ENCODE assay signal across 26 cellular contexts in the genomic region with DNA sequence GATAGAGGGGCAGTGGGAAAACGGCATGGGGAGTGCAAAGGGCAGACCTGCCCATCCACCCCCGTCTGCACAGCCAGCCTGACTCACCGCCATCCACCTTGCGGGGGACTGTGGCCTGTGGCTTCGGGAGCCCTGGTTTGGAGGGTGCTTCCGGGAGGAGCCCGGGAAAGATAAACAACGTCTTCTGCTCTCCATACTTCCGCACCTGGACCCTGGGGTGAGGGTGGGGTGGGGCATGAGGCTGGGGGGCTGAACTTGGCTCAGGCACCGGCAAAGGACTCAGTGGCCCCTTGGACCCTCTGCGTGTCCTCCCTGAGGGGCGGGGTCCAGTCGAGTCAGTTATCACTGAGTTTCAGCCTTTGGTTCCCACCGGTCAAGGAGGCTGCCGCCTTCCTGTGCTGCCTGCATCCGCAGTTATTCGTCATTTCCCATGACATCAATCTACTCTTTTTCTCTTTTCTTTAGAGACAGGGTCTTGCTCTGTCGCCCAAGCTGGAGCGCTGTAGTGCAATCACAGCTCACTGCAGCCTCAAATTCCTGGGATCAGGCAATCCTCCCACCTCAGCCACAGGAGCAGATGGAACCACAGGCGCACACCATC. TPM values are rescaled to one million over a fixed set of nuclear protein-coding genes. Genes with fewer than 3 reads are reported as not detected.
DNase-seq lines count a peak whose midpoint lies in the region; ATAC-seq, FAIRE-seq and TF ChIP-seq lines count a peak whose summit lies in the region.
"Had no signal": no experiment of that assay in that cellular context is flagged by ENCODE, and none has a peak within 500 bp of the region (broad histone marks: within the 10 kb centered on the region; RNA-seq: fewer than 3 reads in every experiment).

No MANE protein-coding gene starts in this region.

- dilution Hi-C loops in IMR-90 (cut with HindIII; ENCODE audit: low sequenced_read_pairs, unreplicated experiment) (no loop called here), endothelial cell of umbilical vein (cut with MboI; ENCODE audit: extremely low pct_ligation_motif_present, low sequenced_read_pairs) (no loop called here)

- peaks cover 0 to 32% of the 10 kb centered on the region in 2 experiments; a peak in 3 of 4 replicates for H3K79me1 ChIP-seq in IMR-90 (ENCODE audit: low read depth in 1 of 2, low read length in 2 of 2)

- H3K4me1 ChIP-seq in IMR-90 (ENCODE audit: control insufficient read depth, insufficient read depth, low read length) = peaks cover 13% of the 10 kb centered on the region
- peaks cover 40% of the 10 kb centered on the region for H3K4me1 ChIP-seq in endothelial cell of umbilical vein (ENCODE audit: control insufficient read depth, extremely low read depth, insufficient read depth, low read length)
- peaks cover 26% of the 10 kb centered on the region for H3K4me1 ChIP-seq in mucosa of descending colon (ENCODE audit: low read depth)

- H3K36me3 Mint-ChIP-seq in activated naive CD8-positive, alpha-beta T cell treated with anti-CD3 and anti-CD28 coated beads for 36 hours = peaks cover 15% of the 10 kb centered on the region
- H3K36me3 Mint-ChIP-seq in activated naive CD8-positive, alpha-beta T cell treated with anti-CD3 and anti-CD28 coated beads, Interleukin-2, amount 50 U/mL, for 24 hours (ENCODE audit: low read depth) = peaks cover 7% of the 10 kb centered on the region

- TF ChIP-seq RAD21 in IMR-90 (IDR thresholded peaks at IDR 0.05; ENCODE audit: low read length) = no peak

- peak overlapping the region; percentile 18 for H3K4me3 Mint-ChIP-seq in activated naive CD8-positive, alpha-beta T cell treated with anti-CD3 and anti-CD28 coated beads for 36 hours
- no peak overlapping the region for H3K4me3 Mint-ChIP-seq in activated naive CD8-positive, alpha-beta T cell treated with anti-CD3 and anti-CD28 coated beads, Interleukin-2, amount 50 U/mL, for 24 hours
- H3K4me3 Mint-ChIP-seq: B cell, T-cell had no signal

- H3K56ac ChIP-seq in IMR-90 (ENCODE audit: extremely low read depth, insufficient read depth, low read length) = no peak overlapping the region

- H2AK5ac ChIP-seq in IMR-90 (ENCODE audit: low read depth, low read length) = no peak overlapping the region

- no peak overlapping the region for H4K91ac ChIP-seq in IMR-90 (ENCODE audit: insufficient read depth, low read depth, low read length)

- H3K4me2 ChIP-seq in IMR-90 (ENCODE audit: low read depth, low read length) (no peak overlapping the region), endothelial cell of umbilical vein (ENCODE audit: insufficient read depth, low read length) (no peak overlapping the region)
- H3K4me2 ChIP-seq: KMS-11 had no signal

- H3K23ac ChIP-seq in IMR-90 (ENCODE audit: low read depth, low read length) = no peak overlapping the region

- no peak for TF ChIP-seq CTCF in IMR-90 (conservative IDR thresholded peaks at IDR 0.05; ENCODE audit: low read depth, low read length)
- no peak for TF ChIP-seq CTCF in endothelial cell of umbilical vein (IDR thresholded peaks at IDR 0.05; ENCODE audit: extremely low read depth in 1 of 2, insufficient read depth in 1 of 2, low read depth in 1 of 2, low read length in 2 of 2)
- no peak for TF ChIP-seq CTCF in mucosa of descending colon (IDR thresholded peaks at IDR 0.05)
- no peak for TF ChIP-seq CTCF in GM10266 (IDR thresholded peaks at IDR 0.05; ENCODE audit: control insufficient read depth, insufficient read depth, low read depth, missing control alignments)
- TF ChIP-seq CTCF in foreskin fibroblast (IDR thresholded peaks at IDR 0.05; ENCODE audit: low read depth, low read length) = no peak

- no peak overlapping the region for H2AFZ ChIP-seq in IMR-90 (replicated peaks; ENCODE audit: low read length, poor library complexity)
- no peak overlapping the region for H2AFZ ChIP-seq in endothelial cell of umbilical vein (ENCODE audit: low read depth, low read length)

- no peak overlapping the region for H2BK20ac ChIP-seq in IMR-90 (ENCODE audit: low read depth, low read length)

- no peaks in the 10 kb centered on the region for H4K20me1 ChIP-seq in IMR-90 (ENCODE audit: insufficient read depth, low read length)
- H4K20me1 ChIP-seq in endothelial cell of umbilical vein (replicated peaks; ENCODE audit: control insufficient read depth, extremely low read depth, insufficient read depth, low read length) = no peaks in the 10 kb centered on the region

- intact Hi-C loops in IMR-90 (cut with micrococcal nuclease) = loop anchor here (10.0 kb wide), 1 partner anchor 331 kb away; a partner anchor contains a TSS
- intact Hi-C loops in endothelial cell of umbilical vein (cut with micrococcal nuclease) = loop anchor here (10.0 kb wide), 2 partner anchors 59 to 309 kb away; a partner anchor contains a TSS
- intact Hi-C loops in mucosa of descending colon (cut with DNase I, micrococcal nuclease) = no loop called here

- no peak for FAIRE-seq in endothelial cell of umbilical vein (lab: Jason Lieb, UNC)
- FAIRE-seq: H1 had no signal

- H3K27ac ChIP-seq in IMR-90 (ENCODE audit: insufficient read depth, low read length) (no peak overlapping the region), endothelial cell of umbilical vein (ENCODE audit: insufficient read depth, low read depth, low read length) (peak overlapping the region; percentile 88)
- H3K27ac ChIP-seq: brain microvascular endothelial cell, KMS-11, Peyer's patch, SJCRH30 had no signal

- H3K79me2 ChIP-seq in endothelial cell of umbilical vein (ENCODE audit: control insufficient read depth, insufficient read depth, low read length) = peaks cover 4% of the 10 kb centered on the region

- H3K4me3 ChIP-seq in IMR-90 (ENCODE audit: insufficient read depth, low read depth, low read length) = no peak overlapping the region
- H3K4me3 ChIP-seq in endothelial cell of umbilical vein (replicated peaks in 1 of 3; ENCODE audit: insufficient read depth in 1 of 3, low read depth in 1 of 3, low read length in 3 of 3) = peak overlapping the region in 1 of 3 experiments; percentile 7
- H3K4me3 ChIP-seq in mucosa of descending colon = no peak overlapping the region
- no peak overlapping the region for H3K4me3 ChIP-seq in foreskin fibroblast (ENCODE audit: low read depth in 1 of 2, low read length in 2 of 2)
- H3K4me3 ChIP-seq: Peyer's patch, SJCRH30 had no signal

- CTCF ChIA-PET in IMR-90 (lab: Yijun Ruan, JAX) (no interaction called here), endothelial cell of umbilical vein (lab: Charles Lee) (no interaction called here)

- H2AK9ac ChIP-seq in IMR-90 (replicated peaks; ENCODE audit: low read depth, low read length, poor library complexity) = peak overlapping the region; percentile 72

- no peaks in the 10 kb centered on the region for H3K27me3 Mint-ChIP-seq in activated naive CD8-positive, alpha-beta T cell treated with anti-CD3 and anti-CD28 coated beads for 36 hours
- H3K27me3 Mint-ChIP-seq in activated naive CD8-positive, alpha-beta T cell treated with anti-CD3 and anti-CD28 coated beads, Interleukin-2, amount 50 U/mL, for 24 hours = no peaks in the 10 kb centered on the region
- H3K27me3 Mint-ChIP-seq: B cell; CD8-positive, alpha-beta memory T cell; T-cell had no signal

- no peak overlapping the region for H4K5ac ChIP-seq in IMR-90 (ENCODE audit: low read depth, low read length)

- H3K36me3 ChIP-seq in IMR-90 (ENCODE audit: control insufficient read depth, insufficient read depth, low read length) = peaks cover 11% of the 10 kb centered on the region; the same call in 1 of the 2 replicates
- H3K36me3 ChIP-seq in endothelial cell of umbilical vein (ENCODE audit: control insufficient read depth in 2 of 2, extremely low read depth in 1 of 2, insufficient read depth in 2 of 2, low read length in 2 of 2) = peaks cover 0 to 5% of the 10 kb centered on the region in 2 experiments
- no peaks in the 10 kb centered on the region for H3K36me3 ChIP-seq in mucosa of descending colon (ENCODE audit: low read depth)
- H3K36me3 ChIP-seq: SJCRH30 had no signal

- H3K4me1 Mint-ChIP-seq in activated naive CD8-positive, alpha-beta T cell treated with anti-CD3 and anti-CD28 coated beads for 36 hours = peaks cover 25% of the 10 kb centered on the region
- peaks cover 32% of the 10 kb centered on the region for H3K4me1 Mint-ChIP-seq in activated naive CD8-positive, alpha-beta T cell treated with anti-CD3 and anti-CD28 coated beads, Interleukin-2, amount 50 U/mL, for 24 hours

- no peak for TF ChIP-seq POLR2A in IMR-90 (IDR thresholded peaks at IDR 0.05; ENCODE audit: low read depth, low read length)
- peak; percentile 24 for TF ChIP-seq POLR2A in endothelial cell of umbilical vein (IDR thresholded peaks at IDR 0.05; ENCODE audit: low read depth, low read length)

- WGBS in IMR-90 (ENCODE audit: extremely low coverage in 2 of 2, insufficient read length in 1 of 2), 2 experiments = 100% methylated on average over 2 of the region's 20 CpGs; no CpG with 5 or more reads in 1 of the 2 experiments

- no peak overlapping the region for H2BK5ac ChIP-seq in IMR-90 (ENCODE audit: low read depth, low read length, poor library complexity, severe bottlenecking)

- DNase-seq in activated naive CD8-positive, alpha-beta T cell treated with anti-CD3 and anti-CD28 coated beads for 36 hours = no peak
- no peak for DNase-seq in activated naive CD8-positive, alpha-beta T cell treated with anti-CD3 and anti-CD28 coated beads, Interleukin-2, amount 50 U/mL, for 24 hours
- DNase-seq in IMR-90 = no peak
- DNase-seq in endothelial cell of umbilical vein (ENCODE audit: low read depth, low spot score) = peak; percentile 41
- peak in 2 of 3 donors; percentile 24 to 51 for DNase-seq in mucosa of descending colon
- no peak for DNase-seq in GM10266 (ENCODE audit: extremely low spot score)
- DNase-seq in foreskin fibroblast = no peak
- DNase-seq: activated T-cell treated with anti-CD3 and anti-CD28 coated beads, Interleukin-2, amount 50 U/mL, for 1 hour; amniotic stem cell; brain microvascular endothelial cell; DMS 273 treated with DMSO at 0.1 percent for 48 hours; mesenchymal stem cell; NCI-H1417; NCI-H2081; NCI-H345; Peyer's patch; SJCRH30; stimulated activated naive CD8-positive, alpha-beta T cell treated with anti-CD3 and anti-CD28 coated beads, Interleukin-15, Interleukin-2, amounts not matched to agents 100 U/mL and 50 U/mL, for 24 hours; T-cell had no signal

- no peaks in the 10 kb centered on the region for H3K27me3 ChIP-seq in IMR-90 (ENCODE audit: control insufficient read depth, insufficient read depth, low read length)
- H3K27me3 ChIP-seq in endothelial cell of umbilical vein (ENCODE audit: control insufficient read depth in 2 of 2, insufficient read depth in 2 of 2, low read length in 2 of 2) = no peaks in the 10 kb centered on the region
- H3K27me3 ChIP-seq: brain microvascular endothelial cell, Peyer's patch, SJCRH30 had no signal

- H3K27ac Mint-ChIP-seq in activated naive CD8-positive, alpha-beta T cell treated with anti-CD3 and anti-CD28 coated beads for 36 hours = no peak overlapping the region
- H3K27ac Mint-ChIP-seq in activated naive CD8-positive, alpha-beta T cell treated with anti-CD3 and anti-CD28 coated beads, Interleukin-2, amount 50 U/mL, for 24 hours = no peak overlapping the region
- H3K27ac Mint-ChIP-seq: B cell, T-cell had no signal

- H2BK120ac ChIP-seq in IMR-90 (ENCODE audit: low read depth, low read length) = no peak overlapping the region

- H3K9me1 ChIP-seq in IMR-90 (ENCODE audit: insufficient read depth, low read length) (peaks cover 7% of the 10 kb centered on the region; the same call in 1 of the 2 replicates), endothelial cell of umbilical vein (replicated peaks; ENCODE audit: control insufficient read depth, extremely low read depth, insufficient read depth, low read length) (no peaks in the 10 kb centered on the region)

- H3K18ac ChIP-seq in IMR-90 (ENCODE audit: low read depth, low read length) = no peak overlapping the region

- H3K9me3 Mint-ChIP-seq in activated naive CD8-positive, alpha-beta T cell treated with anti-CD3 and anti-CD28 coated beads for 36 hours = no peaks in the 10 kb centered on the region
- H3K9me3 Mint-ChIP-seq in activated naive CD8-positive, alpha-beta T cell treated with anti-CD3 and anti-CD28 coated beads, Interleukin-2, amount 50 U/mL, for 24 hours = no peaks in the 10 kb centered on the region
- H3K9me3 Mint-ChIP-seq: CD8-positive, alpha-beta memory T cell; T-cell had no signal

- no peak overlapping the region for H4K8ac ChIP-seq in IMR-90 (ENCODE audit: low read depth in 2 of 2, low read length in 2 of 2)

- ATAC-seq in activated naive CD8-positive, alpha-beta T cell treated with anti-CD3 and anti-CD28 coated beads, Interleukin-2, amount 50 U/mL, for 24 hours = no peak
- no peak for ATAC-seq in IMR-90 (ENCODE audit: low read depth)
- no peak for ATAC-seq in mucosa of descending colon
- ATAC-seq in HG02840 (IDR thresholded peaks at IDR 0.05; ENCODE audit: low FRiP score, unreplicated experiment) = no peak
- ATAC-seq: stimulated activated naive CD8-positive, alpha-beta T cell treated with anti-CD3 and anti-CD28 coated beads, Interleukin-15, Interleukin-2, amounts not matched to agents 100 U/mL and 50 U/mL, for 24 hours; T-cell had no signal

- POLR2A ChIA-PET in IMR-90 (lab: Charles Lee; ENCODE audit: unreplicated experiment) = no interaction called here
- POLR2A ChIA-PET in endothelial cell of umbilical vein (lab: Charles Lee) = no interaction called here

- no peak overlapping the region for H2BK15ac ChIP-seq in IMR-90 (ENCODE audit: low read depth, low read length)

- H3K9me3 ChIP-seq in IMR-90 (ENCODE audit: control insufficient read depth, insufficient read depth, low read length) = no peaks in the 10 kb centered on the region
- no peaks in the 10 kb centered on the region for H3K9me3 ChIP-seq in endothelial cell of umbilical vein (replicated peaks; ENCODE audit: control insufficient read depth, insufficient read depth, low read length)
- no peaks in the 10 kb centered on the region for H3K9me3 ChIP-seq in mucosa of descending colon
- H3K9me3 ChIP-seq: Peyer's patch, SJCRH30 had no signal

- BruUV-seq in IMR-90 (replicated peaks; lab: Mats Ljungman, UMichigan) (no TSS peak), endothelial cell of umbilical vein (replicated peaks; lab: Mats Ljungman, UMichigan) (no TSS peak)

- H3K9ac ChIP-seq in IMR-90 (ENCODE audit: low read depth, low read length) = no peak overlapping the region
- H3K9ac ChIP-seq in endothelial cell of umbilical vein (replicated peaks; ENCODE audit: extremely low read depth, insufficient read depth, low read length) = peak overlapping the region; percentile 56
- H3K9ac ChIP-seq: KMS-11 had no signal

- no peak overlapping the region for H3K4ac ChIP-seq in IMR-90 (ENCODE audit: low read depth, low read length)

- H3K14ac ChIP-seq in IMR-90 (replicated peaks; ENCODE audit: low read depth, low read length) = no peak overlapping the region

- in situ Hi-C loops in IMR-90 (cut with MboI; ENCODE audit: low sequenced_read_pairs) = loop anchor here (10.0 kb wide), 2 partner anchors 131 to 219 kb away; no protein-coding TSS in a partner anchor

RNA-seq across cellular contexts. Expression of a gene that starts 3.2 kb away (rescaled TPM):
- total RNA-seq in activated naive CD8-positive, alpha-beta T cell treated with anti-CD3 and anti-CD28 coated beads for 36 hours = 10 to 100 TPM; 56.0 to 62.9 TPM
- 17.5 and 28.0 TPM in 2 replicates for total RNA-seq in IMR-90 (2012; rRNA removed)
- 38.9 and 44.2 TPM in 2 replicates for polyA plus RNA-seq in IMR-90 (2012; rRNA removed)
- polyA plus RNA-seq in IMR-90 (2012; cell fraction: cytosol; rRNA removed) = 31.9 and 52.0 TPM in 2 replicates
- polyA plus RNA-seq in IMR-90 (2012; cell fraction: nucleus; rRNA removed; ENCODE audit: low replicate concordance) = 107 and 192 TPM in 2 replicates
- total RNA-seq in endothelial cell of umbilical vein = 52.6 and 68.5 TPM in 2 replicates
- 76.0 and 80.2 TPM in 2 replicates for polyA plus RNA-seq in endothelial cell of umbilical vein
- polyA plus RNA-seq in endothelial cell of umbilical vein (2011; cell fraction: cytosol; rRNA removed) = 50.5 and 54.3 TPM in 2 replicates
- polyA plus RNA-seq in endothelial cell of umbilical vein (2011; cell fraction: nucleus; rRNA removed) = 127 and 161 TPM in 2 replicates
- 46.1 and 52.6 TPM in 2 replicates for polyA plus RNA-seq in endothelial cell of umbilical vein (2012)
- polyA minus RNA-seq in endothelial cell of umbilical vein = 64.8 and 67.1 TPM in 2 replicates
- polyA minus RNA-seq in endothelial cell of umbilical vein (2011; cell fraction: cytosol; rRNA and poly(A)+ RNA removed) = 35.6 TPM
- polyA minus RNA-seq in endothelial cell of umbilical vein (2011; cell fraction: nucleus; rRNA and poly(A)+ RNA removed) = 23.1 and 35.2 TPM in 2 replicates
- total RNA-seq in mucosa of descending colon = 100 to 1,000 TPM in 1 of 3 donors, 10 to 100 TPM in 2; 74.8 to 115 (median 89.2) TPM

RNA-seq across cellular contexts. Expression of a gene that starts 5.3 kb away (rescaled TPM):
- total RNA-seq in activated naive CD8-positive, alpha-beta T cell treated with anti-CD3 and anti-CD28 coated beads for 36 hours = 10 to 100 TPM; 29.8 to 31.3 TPM
- total RNA-seq in IMR-90 (2012; rRNA removed) (32.8 and 39.1 TPM in 2 replicates), endothelial cell of umbilical vein (65.7 and 69.3 TPM in 2 replicates), mucosa of descending colon (100 to 1,000 TPM in 1 of 3 donors, 10 to 100 TPM in 2; 72.8 to 121 (median 79.5) TPM)
- polyA plus RNA-seq in IMR-90 (2012; rRNA removed) (47.0 and 50.7 TPM in 2 replicates), endothelial cell of umbilical vein (26.3 and 28.4 TPM in 2 replicates)
- polyA plus RNA-seq in IMR-90 (2012; cell fraction: cytosol; rRNA removed) = 36.1 and 37.6 TPM in 2 replicates
- 167 and 251 TPM in 2 replicates for polyA plus RNA-seq in IMR-90 (2012; cell fraction: nucleus; rRNA removed; ENCODE audit: low replicate concordance)
- 36.2 and 40.0 TPM in 2 replicates for polyA plus RNA-seq in endothelial cell of umbilical vein (2011; cell fraction: cytosol; rRNA removed)
- polyA plus RNA-seq in endothelial cell of umbilical vein (2011; cell fraction: nucleus; rRNA removed) = 175 and 176 TPM in 2 replicates
- 80.6 and 95.7 TPM in 2 replicates for polyA plus RNA-seq in endothelial cell of umbilical vein (2012)
- 21.6 and 38.2 TPM in 2 replicates for polyA minus RNA-seq in endothelial cell of umbilical vein
- 22.0 TPM for polyA minus RNA-seq in endothelial cell of umbilical vein (2011; cell fraction: cytosol; rRNA and poly(A)+ RNA removed)
- polyA minus RNA-seq in endothelial cell of umbilical vein (2011; cell fraction: nucleus; rRNA and poly(A)+ RNA removed) = 16.5 and 20.3 TPM in 2 replicates

RNA-seq across cellular contexts. Expression of a gene that starts 13.7 kb away (rescaled TPM):
- under 1 TPM; 0.22 to 0.64 TPM for total RNA-seq in activated naive CD8-positive, alpha-beta T cell treated with anti-CD3 and anti-CD28 coated beads for 36 hours
- total RNA-seq in IMR-90 (2012; rRNA removed) (0.28 TPM in 1 of 2 replicates, not detected in the other), endothelial cell of umbilical vein (not detected in 2 replicates), mucosa of descending colon (100 to 1,000 TPM in 2 of 3 donors, 10 to 100 TPM in 1; 42.2 to 473 (median 261) TPM)
- polyA plus RNA-seq in IMR-90 (2012; rRNA removed) (0.36 and 0.53 TPM in 2 replicates), endothelial cell of umbilical vein (0.08 and 0.23 TPM in 2 replicates)
- polyA plus RNA-seq in IMR-90 (2012; cell fraction: cytosol; rRNA removed) = 0.08 and 0.47 TPM in 2 replicates
- polyA plus RNA-seq in IMR-90 (2012; cell fraction: nucleus; rRNA removed; ENCODE audit: low replicate concordance) = 0.40 and 0.99 TPM in 2 replicates
- polyA plus RNA-seq in endothelial cell of umbilical vein (2011; cell fraction: cytosol; rRNA removed) = 0.34 TPM in 1 of 2 replicates, not detected in the other
- 0.26 and 0.50 TPM in 2 replicates for polyA plus RNA-seq in endothelial cell of umbilical vein (2011; cell fraction: nucleus; rRNA removed)
- polyA plus RNA-seq in endothelial cell of umbilical vein (2012) = 0.61 and 1.5 TPM in 2 replicates
- 1.3 and 8.9 TPM in 2 replicates for polyA minus RNA-seq in endothelial cell of umbilical vein
- 159 TPM for polyA minus RNA-seq in endothelial cell of umbilical vein (2011; cell fraction: cytosol; rRNA and poly(A)+ RNA removed)
- polyA minus RNA-seq in endothelial cell of umbilical vein (2011; cell fraction: nucleus; rRNA and poly(A)+ RNA removed) = 10.0 and 10.7 TPM in 2 replicates
- total RNA-seq: SJCRH30 had no signal
- polyA plus RNA-seq: CD8-positive, alpha-beta memory T cell had no signal

RNA-seq across cellular contexts. Expression of a gene that starts 33.0 kb away (rescaled TPM):
- total RNA-seq in activated naive CD8-positive, alpha-beta T cell treated with anti-CD3 and anti-CD28 coated beads for 36 hours = 10 to 100 TPM; 25.7 to 26.1 TPM
- total RNA-seq in IMR-90 (2012; rRNA removed) (under 0.01 TPM in 1 of 2 replicates, not detected in the other), endothelial cell of umbilical vein (0.53 TPM in 1 of 2 replicates, not detected in the other), mucosa of descending colon (10 to 100 TPM; 26.4 to 80.5 (median 40.5) TPM)
- polyA plus RNA-seq in IMR-90 (2012; rRNA removed) (0.09 TPM in 2 replicates), endothelial cell of umbilical vein (0.04 and 0.06 TPM in 2 replicates)
- polyA plus RNA-seq in IMR-90 (2012; cell fraction: cytosol; rRNA removed) = 0.03 TPM in 1 of 2 replicates, not detected in the other
- 0.15 and 0.17 TPM in 2 replicates for polyA plus RNA-seq in IMR-90 (2012; cell fraction: nucleus; rRNA removed; ENCODE audit: low replicate concordance)
- polyA plus RNA-seq in endothelial cell of umbilical vein (2011; cell fraction: cytosol; rRNA removed) = 0.07 and 0.08 TPM in 2 replicates
- polyA plus RNA-seq in endothelial cell of umbilical vein (2011; cell fraction: nucleus; rRNA removed) = 0.40 and 0.45 TPM in 2 replicates
- 0.37 and 0.41 TPM in 2 replicates for polyA plus RNA-seq in endothelial cell of umbilical vein (2012)
- polyA minus RNA-seq in endothelial cell of umbilical vein = 1.1 TPM in 1 of 2 replicates, not detected in the other
- 11.0 TPM for polyA minus RNA-seq in endothelial cell of umbilical vein (2011; cell fraction: cytosol; rRNA and poly(A)+ RNA removed)
- polyA minus RNA-seq in endothelial cell of umbilical vein (2011; cell fraction: nucleus; rRNA and poly(A)+ RNA removed) = not detected in 2 replicates
- total RNA-seq: myocyte, SJCRH30 had no signal

RNA-seq across cellular contexts. Expression of a gene that starts 38.3 kb away (rescaled TPM):
- total RNA-seq in activated naive CD8-positive, alpha-beta T cell treated with anti-CD3 and anti-CD28 coated beads for 36 hours = 10 to 100 TPM; 65.2 to 65.7 TPM
- total RNA-seq in IMR-90 (2012; rRNA removed) (not detected in 2 replicates), endothelial cell of umbilical vein (not detected in 2 replicates), mucosa of descending colon (10 to 100 TPM in 2 of 3 donors, 1 to 10 TPM in 1; 6.0 to 12.3 (median 10.7) TPM)
- polyA plus RNA-seq in IMR-90 (2012; rRNA removed) (not detected in 2 replicates), endothelial cell of umbilical vein (not detected in 2 replicates)
- polyA plus RNA-seq in IMR-90 (2012; cell fraction: cytosol; rRNA removed) = not detected in 2 replicates
- not detected in 2 replicates for polyA plus RNA-seq in IMR-90 (2012; cell fraction: nucleus; rRNA removed; ENCODE audit: low replicate concordance)
- not detected in 2 replicates for polyA plus RNA-seq in endothelial cell of umbilical vein (2011; cell fraction: cytosol; rRNA removed)
- not detected in 2 replicates for polyA plus RNA-seq in endothelial cell of umbilical vein (2011; cell fraction: nucleus; rRNA removed)
- not detected in 2 replicates for polyA plus RNA-seq in endothelial cell of umbilical vein (2012)
- 0.23 TPM in 1 of 2 replicates, not detected in the other for polyA minus RNA-seq in endothelial cell of umbilical vein
- polyA minus RNA-seq in endothelial cell of umbilical vein (2011; cell fraction: cytosol; rRNA and poly(A)+ RNA removed) = not detected
- polyA minus RNA-seq in endothelial cell of umbilical vein (2011; cell fraction: nucleus; rRNA and poly(A)+ RNA removed) = not detected in 2 replicates
- total RNA-seq: chondrocyte, myocyte, SJCRH30 had no signal

Comparison
In these comparisons a context has a peak if more than half of its experiments do, and no peak if none do; other contexts are left out.
1. DNase-seq: peak in endothelial cell of umbilical vein (single experiment) and mucosa of descending colon (2 of 3); none in activated naive CD8-positive, alpha-beta T cell treated with anti-CD3 and anti-CD28 coated beads for 36 hours (single experiment), activated naive CD8-positive, alpha-beta T cell treated with anti-CD3 and anti-CD28 coated beads, Interleukin-2, amount 50 U/mL, for 24 hours (single experiment), IMR-90 (single experiment), GM10266 (single experiment) and foreskin fibroblast (0 of 2).
2. RNA of a gene that starts 13.7 kb away (total RNA-seq): 42.2 to 473 TPM in mucosa of descending colon; 0.22 to 0.64 TPM in activated naive CD8-positive, alpha-beta T cell treated with anti-CD3 and anti-CD28 coated beads for 36 hours, not detected in endothelial cell of umbilical vein and 0.28 TPM in IMR-90; every median in the first group is over 10 times any median in the second.
3. intact Hi-C loops: an anchor here in IMR-90 (10.0 kb wide) and endothelial cell of umbilical vein (10.0 kb wide); none called in mucosa of descending colon.